Comparison of ENCODE assay signal across 31 cellular contexts in genomic region chr3:25044762-25045161, GRCh38.
DNase-seq lines count a peak whose midpoint lies in the region; ATAC-seq and TF ChIP-seq lines count a peak whose summit lies in the region.
"Had no signal": no experiment of that assay in that cellular context is flagged by ENCODE, and none has a peak within 500 bp of the region (broad histone marks: within the 10 kb centered on the region; RNA-seq: fewer than 3 reads in every experiment).

No MANE protein-coding gene starts in this region.

- H3K4me3 ChIP-seq in right cardiac atrium (ENCODE audit: low read length): no peak overlapping the region
- H3K4me3 ChIP-seq in heart right ventricle: no peak overlapping the region
- H3K4me3 ChIP-seq in stomach: no peak overlapping the region
- H3K4me3 ChIP-seq: A549, upper lobe of right lung had no signal

- H3K27ac ChIP-seq in right cardiac atrium (ENCODE audit: low read length): peak overlapping the region; percentile 85
- peak overlapping the region in 5 of 10 donors; percentile 7 to 72 (median 51) for H3K27ac ChIP-seq in heart right ventricle
- H3K27ac ChIP-seq in stomach: no peak overlapping the region
- H3K27ac ChIP-seq: A549, epithelial cell of prostate, upper lobe of right lung had no signal

- H3K4me1 Mint-ChIP-seq in osteocyte (ENCODE audit: unreplicated experiment): peaks cover 52% of the 10 kb centered on the region
- H3K4me1 Mint-ChIP-seq in activated T-cell treated with anti-CD3 and anti-CD28 coated beads, Interleukin-2, amount 50 U/mL, for 24 hours (ENCODE audit: low read depth): no peaks in the 10 kb centered on the region
- H3K4me1 Mint-ChIP-seq: activated CD4-positive, alpha-beta T cell treated with anti-CD3 and anti-CD28 coated beads for 36 hours; activated naive CD4-positive, alpha-beta T cell treated with anti-CD3 and anti-CD28 coated beads, Interleukin-2, amount 50 U/mL, for 24 hours; CD4-positive, CD25-positive, alpha-beta regulatory T cell had no signal

- ATAC-seq in right cardiac atrium (no peak), heart right ventricle (no peak), GM21367 (IDR thresholded peaks at IDR 0.05; ENCODE audit: unreplicated experiment) (no peak)
- ATAC-seq: A549; activated CD4-positive, alpha-beta T cell treated with anti-CD3 and anti-CD28 coated beads for 36 hours; activated CD8-positive, alpha-beta T cell treated with anti-CD3 and anti-CD28 coated beads, Interleukin-2, amount 10 ng/mL, durations not matched to agents 7 days and 5 days; Panc1; upper lobe of right lung had no signal

- TF ChIP-seq CTCF in heart right ventricle (IDR thresholded peaks at IDR 0.05): no peak
- no peak for TF ChIP-seq CTCF in osteocyte (IDR thresholded peaks at IDR 0.05)
- no peak for TF ChIP-seq CTCF in stomach (IDR thresholded peaks at IDR 0.05)

- H3K27me3 Mint-ChIP-seq in osteocyte (ENCODE audit: unreplicated experiment): no peaks in the 10 kb centered on the region
- no peaks in the 10 kb centered on the region for H3K27me3 Mint-ChIP-seq in activated T-cell treated with anti-CD3 and anti-CD28 coated beads, Interleukin-2, amount 50 U/mL, for 24 hours
- H3K27me3 Mint-ChIP-seq: activated CD4-positive, alpha-beta T cell treated with anti-CD3 and anti-CD28 coated beads for 36 hours; CD4-positive, CD25-positive, alpha-beta regulatory T cell had no signal

- no peak for TF ChIP-seq POLR2A in stomach (IDR thresholded peaks at IDR 0.05)

- 89% methylated on average over 3 of the region's 3 CpGs for WGBS in right cardiac atrium
- 90 to 94% methylated on average over 3 of the region's 3 CpGs for WGBS in heart right ventricle, 2 donors
- 87 to 95% (median 92%) methylated on average over 3 of the region's 3 CpGs for WGBS in stomach, 5 donors

- H3K27ac Mint-ChIP-seq in osteocyte (ENCODE audit: unreplicated experiment): peak overlapping the region; percentile 70
- H3K27ac Mint-ChIP-seq in activated T-cell treated with anti-CD3 and anti-CD28 coated beads, Interleukin-2, amount 50 U/mL, for 24 hours: no peak overlapping the region
- H3K27ac Mint-ChIP-seq: activated CD4-positive, alpha-beta T cell treated with anti-CD3 and anti-CD28 coated beads for 36 hours; activated CD8-positive, alpha-beta T cell treated with anti-CD3 and anti-CD28 coated beads, Interleukin-2, amount 10 ng/mL, durations not matched to agents 7 days and 5 days; activated naive CD4-positive, alpha-beta T cell treated with anti-CD3 and anti-CD28 coated beads, Interleukin-2, amount 50 U/mL, for 24 hours; activated T-helper 2 cell treated with anti-CD3 and anti-CD28 coated beads, Interferon-gamma antibody, Interleukin-2, Interleukin-4, amounts not matched to agents 10 μg/mL and 5 μg/mL and 100 μg/mL, durations not matched to agents 14 hours and 24 hours and 36 hours; CD4-positive, CD25-positive, alpha-beta regulatory T cell; T-helper 2 cell treated with Interferon-gamma antibody and Interleukin-4, amounts not matched to agents 5 μg/mL and 100 μg/mL, for 36 hours had no signal

- DNase-seq in right cardiac atrium: no peak
- DNase-seq in heart right ventricle: no peak
- DNase-seq in medulla oblongata (ENCODE audit: extremely low spot score): peak; percentile 50
- DNase-seq in osteocyte (ENCODE audit: extremely low spot score, unreplicated experiment): no peak
- DNase-seq in activated T-cell treated with anti-CD3 and anti-CD28 coated beads, Interleukin-2, amount 50 U/mL, for 24 hours: no peak
- no peak for DNase-seq in stimulated activated CD4-positive, alpha-beta T cell treated with anti-CD3 and anti-CD28 coated beads, Interleukin-4, amount 100 ng/mL, for 4 hours
- DNase-seq in stomach: no peak
- DNase-seq: activated CD4-positive, alpha-beta T cell treated with anti-CD3 and anti-CD28 coated beads for 36 hours; activated CD8-positive, alpha-beta T cell treated with anti-CD3 and anti-CD28 coated beads, Interleukin-2, amount 10 ng/mL, durations not matched to agents 7 days and 5 days; AML-193; amniotic stem cell; Calu3; CD4-positive, CD25-positive, alpha-beta regulatory T cell; DMS79 treated with DMSO at 0.1 percent for 48 hours; effector CD4-positive, alpha-beta T cell; GDM1; Karpas-422; kidney; MV-4-11; NCI-H1436 treated with DMSO at 0.1 percent for 48 hours; NCI-H226; SHP77; stimulated activated CD4-positive, alpha-beta T cell treated with anti-CD3 and anti-CD28 coated beads, Interleukin-4, amount 100 ng/mL, for 24 hours; upper lobe of right lung had no signal

- H3K4me1 ChIP-seq in right cardiac atrium (ENCODE audit: control insufficient read depth, insufficient read depth, low read length) (peaks cover 7% of the 10 kb centered on the region), heart right ventricle (peaks cover 0 to 59% (median 27%) of the 10 kb centered on the region in 9 donors), stomach (peaks cover 0 to 13% (median 7%) of the 10 kb centered on the region in 4 donors)
- H3K4me1 ChIP-seq: A549, upper lobe of right lung had no signal

- H3K27me3 ChIP-seq in right cardiac atrium (ENCODE audit: control insufficient read depth, insufficient read depth): no peaks in the 10 kb centered on the region
- no peaks in the 10 kb centered on the region for H3K27me3 ChIP-seq in heart right ventricle
- no peaks in the 10 kb centered on the region for H3K27me3 ChIP-seq in stomach
- H3K27me3 ChIP-seq: upper lobe of right lung had no signal

- intact Hi-C loops in right cardiac atrium (cut with DNase I) (no loop called here), heart right ventricle (cut with DNase I) (loop anchor here in 3 of 10 donors (10.0 kb wide), 3 partner anchors 110 to 550 kb away; partner anchors contain the start of gene RARB (in 2 of the 3)), stomach (cut with DNase I; ENCODE audit: low total_unique reads) (no loop called here)

- H3K9me3 ChIP-seq in right cardiac atrium (ENCODE audit: control insufficient read depth, low read length) (no peaks in the 10 kb centered on the region), heart right ventricle (no peaks in the 10 kb centered on the region), stomach (no peaks in the 10 kb centered on the region)
- H3K9me3 ChIP-seq: A549, upper lobe of right lung had no signal

- H3K36me3 ChIP-seq in heart right ventricle (no peaks in the 10 kb centered on the region), stomach (no peaks in the 10 kb centered on the region)
- H3K36me3 ChIP-seq: upper lobe of right lung had no signal

- no peaks in the 10 kb centered on the region for H3K36me3 Mint-ChIP-seq in osteocyte (ENCODE audit: unreplicated experiment)
- no peaks in the 10 kb centered on the region for H3K36me3 Mint-ChIP-seq in activated T-cell treated with anti-CD3 and anti-CD28 coated beads, Interleukin-2, amount 50 U/mL, for 24 hours (ENCODE audit: low read depth)
- H3K36me3 Mint-ChIP-seq: activated naive CD4-positive, alpha-beta T cell treated with anti-CD3 and anti-CD28 coated beads, Interleukin-2, amount 50 U/mL, for 24 hours; CD4-positive, CD25-positive, alpha-beta regulatory T cell had no signal

- no peak for TF ChIP-seq EP300 in stomach (IDR thresholded peaks at IDR 0.05)

- no peak overlapping the region for H3K4me3 Mint-ChIP-seq in osteocyte (ENCODE audit: unreplicated experiment)
- H3K4me3 Mint-ChIP-seq in activated T-cell treated with anti-CD3 and anti-CD28 coated beads, Interleukin-2, amount 50 U/mL, for 24 hours: no peak overlapping the region
- H3K4me3 Mint-ChIP-seq: activated CD4-positive, alpha-beta T cell treated with anti-CD3 and anti-CD28 coated beads for 36 hours; activated CD8-positive, alpha-beta T cell treated with anti-CD3 and anti-CD28 coated beads, Interleukin-2, amount 10 ng/mL, durations not matched to agents 7 days and 5 days; activated naive CD4-positive, alpha-beta T cell treated with anti-CD3 and anti-CD28 coated beads, Interleukin-2, amount 50 U/mL, for 24 hours; CD4-positive, CD25-positive, alpha-beta regulatory T cell; T-helper 2 cell treated with Interferon-gamma antibody and Interleukin-4, amounts not matched to agents 5 μg/mL and 100 μg/mL, for 36 hours had no signal

- H3K9me3 Mint-ChIP-seq in osteocyte (ENCODE audit: unreplicated experiment): peaks cover 4% of the 10 kb centered on the region
- peaks cover 6% of the 10 kb centered on the region for H3K9me3 Mint-ChIP-seq in activated T-cell treated with anti-CD3 and anti-CD28 coated beads, Interleukin-2, amount 50 U/mL, for 24 hours
- H3K9me3 Mint-ChIP-seq: activated naive CD4-positive, alpha-beta T cell treated with anti-CD3 and anti-CD28 coated beads, Interleukin-2, amount 50 U/mL, for 24 hours; T-helper 2 cell treated with Interferon-gamma antibody and Interleukin-4, amounts not matched to agents 5 μg/mL and 100 μg/mL, for 36 hours had no signal
